ENCODE assay signal across 1 cellular context in genomic region chr12:119128527-119128926, GRCh38.
TF ChIP-seq lines count a peak whose summit lies in the region.

No MANE protein-coding gene starts in this region.

TF ChIP-seq in WTC11, 78 proteins besides CTCF, POLR2A, EP300 and RAD21:
- TF ChIP-seq ARID4B (CRISPR knock-in tag; IDR thresholded peaks at IDR 0.05; ENCODE audit: borderline replicate concordance), result no peak
- TF ChIP-seq GTF2I (CRISPR knock-in tag; conservative IDR thresholded peaks at IDR 0.05), result no peak
- no peak for TF ChIP-seq NFE2L1 (CRISPR knock-in tag; IDR thresholded peaks at IDR 0.05)
- TF ChIP-seq SMAD3 (CRISPR knock-in tag; IDR thresholded peaks at IDR 0.05; ENCODE audit: borderline replicate concordance), result no peak
- TF ChIP-seq HMGA2 (CRISPR knock-in tag; IDR thresholded peaks at IDR 0.05), result no peak
- TF ChIP-seq CREM (CRISPR knock-in tag; IDR thresholded peaks at IDR 0.05), result no peak
- TF ChIP-seq IRF1 (CRISPR knock-in tag; IDR thresholded peaks at IDR 0.05), result no peak
- TF ChIP-seq JAZF1 (CRISPR knock-in tag; IDR thresholded peaks at IDR 0.05), result no peak
- no peak for TF ChIP-seq AR (CRISPR knock-in tag; IDR thresholded peaks at IDR 0.05)
- no peak for TF ChIP-seq ZNF281 (CRISPR knock-in tag; IDR thresholded peaks at IDR 0.05)
- TF ChIP-seq MXD4 (CRISPR knock-in tag; IDR thresholded peaks at IDR 0.05; ENCODE audit: borderline replicate concordance), result no peak
- TF ChIP-seq TCF7 (CRISPR knock-in tag; IDR thresholded peaks at IDR 0.05; ENCODE audit: low read depth), result no peak
- no peak for TF ChIP-seq ZSCAN18 (CRISPR knock-in tag; IDR thresholded peaks at IDR 0.05)
- no peak for TF ChIP-seq EMX1 (CRISPR knock-in tag; IDR thresholded peaks at IDR 0.05)
- TF ChIP-seq ZNF423 (CRISPR knock-in tag; IDR thresholded peaks at IDR 0.05), result no peak
- TF ChIP-seq IRF2 (CRISPR knock-in tag; IDR thresholded peaks at IDR 0.05; ENCODE audit: borderline replicate concordance, low read depth), result no peak
- TF ChIP-seq ZMAT4 (CRISPR knock-in tag; IDR thresholded peaks at IDR 0.05), result no peak
- TF ChIP-seq ZNF532 (CRISPR knock-in tag; IDR thresholded peaks at IDR 0.05; ENCODE audit: borderline replicate concordance), result no peak
- TF ChIP-seq TEAD4 (CRISPR knock-in tag; IDR thresholded peaks at IDR 0.05), result no peak
- TF ChIP-seq SP1 (CRISPR knock-in tag; conservative IDR thresholded peaks at IDR 0.05), result no peak
